Comparison of ENCODE assay signal across 13 cellular contexts in the genomic region with DNA sequence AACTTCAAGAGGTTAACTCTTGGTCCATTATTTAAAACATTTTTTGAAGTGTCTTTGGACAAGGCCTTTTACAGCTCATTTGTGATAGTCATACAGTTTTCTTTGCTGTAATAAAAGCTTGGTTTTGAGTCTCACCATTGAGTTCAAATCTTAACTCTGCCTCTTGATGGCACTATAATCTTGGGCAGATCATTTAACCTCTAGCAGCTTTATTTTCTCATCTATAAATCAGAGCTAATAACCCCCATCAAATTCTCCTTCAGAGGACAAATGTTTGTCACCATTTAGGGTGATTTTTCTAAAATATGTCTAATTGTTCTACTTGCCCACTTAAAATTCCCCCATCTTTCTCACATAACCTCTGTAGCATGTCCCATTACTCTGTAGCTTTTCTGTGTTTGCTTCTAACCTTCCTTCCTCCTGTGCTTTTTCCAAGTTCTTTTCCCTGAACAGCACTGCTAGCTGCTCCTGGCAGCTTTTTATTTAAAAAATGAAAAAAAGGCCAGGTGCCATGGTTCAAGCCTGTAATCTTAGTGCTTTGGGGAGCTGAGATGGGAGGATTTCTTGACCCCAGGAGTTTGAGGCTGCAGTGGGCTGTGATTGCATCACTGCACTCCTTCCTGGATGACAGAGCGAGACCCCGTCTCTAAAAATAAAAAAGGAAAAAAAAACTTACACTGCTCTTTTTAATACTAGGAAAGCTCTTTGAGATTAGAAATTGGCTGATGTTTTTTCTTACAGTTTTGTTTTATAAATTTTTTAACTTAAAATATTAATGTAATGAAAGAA. TPM values are rescaled to one million over a fixed set of nuclear protein-coding genes. Genes with fewer than 3 reads are reported as not detected.
DNase-seq lines count a peak whose midpoint lies in the region; ATAC-seq and TF ChIP-seq lines count a peak whose summit lies in the region.
"Had no signal": no experiment of that assay in that cellular context is flagged by ENCODE, and none has a peak within 500 bp of the region (broad histone marks: within the 10 kb centered on the region; RNA-seq: fewer than 3 reads in every experiment).

No MANE protein-coding gene starts in this region.

- H3K4me1 Mint-ChIP-seq in neural progenitor cell: peaks cover 29% of the 10 kb centered on the region
- peaks cover 38 to 64% (median 51%) of the 10 kb centered on the region in 4 donors for H3K4me1 Mint-ChIP-seq in CD4-positive, alpha-beta memory T cell
- peaks cover 68% of the 10 kb centered on the region for H3K4me1 Mint-ChIP-seq in stimulated activated memory B cell treated with anti-CD40 and anti-IgM and Interleukin-4, amounts not matched to agents 10 μg/mL and 1 μg/mL and 100 μg/mL, for 72 hours

- ATAC-seq in stimulated activated memory B cell treated with anti-CD40 and anti-IgM and Interleukin-4, amounts not matched to agents 10 μg/mL and 1 μg/mL and 100 μg/mL, for 72 hours: no peak

- H3K36me3 Mint-ChIP-seq in neural progenitor cell: peaks cover 4% of the 10 kb centered on the region
- peaks cover 0 to 3% of the 10 kb centered on the region in 2 donors for H3K36me3 Mint-ChIP-seq in CD4-positive, alpha-beta memory T cell
- H3K36me3 Mint-ChIP-seq in stimulated activated memory B cell treated with anti-CD40 and anti-IgM and Interleukin-4, amounts not matched to agents 10 μg/mL and 1 μg/mL and 100 μg/mL, for 72 hours: no peaks in the 10 kb centered on the region

- TF ChIP-seq CTCF in choroid plexus epithelial cell (conservative IDR thresholded peaks at IDR 0.05; ENCODE audit: low read depth, low read length): peak; percentile 44
- TF ChIP-seq CTCF in neural progenitor cell (IDR thresholded peaks at IDR 0.05): peak; percentile 24

- POLR2A ChIA-PET in CD4-positive, alpha-beta memory T cell (lab: Charles Lee; ENCODE audit: partially characterized antibody): interaction anchor here (1.1 kb wide), 1 partner anchor 83 kb away, joined by 3 read pairs; no protein-coding TSS in a partner anchor

- CTCF ChIA-PET in CD4-positive, alpha-beta memory T cell (lab: Charles Lee; ENCODE audit: partially characterized antibody): interaction anchor here (0.7 to 1.4 kb wide), 8 partner anchors 15 to 849 kb away, joined by 3 to 4 read pairs (median 3); no protein-coding TSS in a partner anchor

- no peak overlapping the region for H3K9ac ChIP-seq in neural progenitor cell

- H3K9me3 Mint-ChIP-seq in neural progenitor cell: no peaks in the 10 kb centered on the region
- no peaks in the 10 kb centered on the region for H3K9me3 Mint-ChIP-seq in CD4-positive, alpha-beta memory T cell
- no peaks in the 10 kb centered on the region for H3K9me3 Mint-ChIP-seq in stimulated activated memory B cell treated with anti-CD40 and anti-IgM and Interleukin-4, amounts not matched to agents 10 μg/mL and 1 μg/mL and 100 μg/mL, for 72 hours

- H3K27ac Mint-ChIP-seq in neural progenitor cell: no peak overlapping the region
- H3K27ac Mint-ChIP-seq in CD4-positive, alpha-beta memory T cell: peak overlapping the region in 2 of 7 donors; percentile 68 to 82
- no peak overlapping the region for H3K27ac Mint-ChIP-seq in stimulated activated memory B cell treated with anti-CD40 and anti-IgM and Interleukin-4, amounts not matched to agents 10 μg/mL and 1 μg/mL and 100 μg/mL, for 72 hours

- H3K4me3 Mint-ChIP-seq in neural progenitor cell: no peak overlapping the region
- peak overlapping the region in 1 of 8 donors; percentile 24 for H3K4me3 Mint-ChIP-seq in CD4-positive, alpha-beta memory T cell
- H3K4me3 Mint-ChIP-seq in stimulated activated memory B cell treated with anti-CD40 and anti-IgM and Interleukin-4, amounts not matched to agents 10 μg/mL and 1 μg/mL and 100 μg/mL, for 72 hours: no peak overlapping the region

- DNase-seq in DMS53 (lab: John Stamatoyannopoulos, UW): peak; percentile 0
- no peak for DNase-seq in DMS53 treated with DMSO at 0.1 percent for 48 hours (lab: John Stamatoyannopoulos, UW; ENCODE audit: unreplicated experiment)
- DNase-seq in Kasumi-1 (lab: John Stamatoyannopoulos, UW): peak; percentile 29 to 53
- DNase-seq in choroid plexus epithelial cell (ENCODE audit: low read depth): peak; percentile 45
- DNase-seq in neural progenitor cell (ENCODE audit: low spot score): no peak
- DNase-seq in CD4-positive, alpha-beta memory T cell: no peak
- no peak for DNase-seq in islet precursor cell
- DNase-seq: 8988T; activated naive CD4-positive, alpha-beta T cell; NCI-H446 had no signal

- H2AFZ ChIP-seq in neural progenitor cell (replicated peaks): no peak overlapping the region

- H3K9me3 ChIP-seq in neural progenitor cell (ENCODE audit: low read depth): no peaks in the 10 kb centered on the region
- H3K9me3 ChIP-seq in CD4-positive, alpha-beta memory T cell (ENCODE audit: control insufficient read depth in 1 of 2, low read length in 2 of 2): no peaks in the 10 kb centered on the region
- H3K9me3 ChIP-seq: thoracic aorta had no signal

- H3K36me3 ChIP-seq in neural progenitor cell: no peaks in the 10 kb centered on the region
- no peaks in the 10 kb centered on the region for H3K36me3 ChIP-seq in CD4-positive, alpha-beta memory T cell (ENCODE audit: insufficient read depth, low read length)
- H3K36me3 ChIP-seq: thoracic aorta had no signal

- peaks cover 100% of the 10 kb centered on the region for H4K20me1 ChIP-seq in neural progenitor cell (ENCODE audit: low read depth)

- no peaks in the 10 kb centered on the region for H3K27me3 ChIP-seq in neural progenitor cell
- H3K27me3 ChIP-seq in CD4-positive, alpha-beta memory T cell (ENCODE audit: insufficient read depth, low read length): no peaks in the 10 kb centered on the region

- peaks cover 27% of the 10 kb centered on the region for H3K4me1 ChIP-seq in neural progenitor cell
- peaks cover 42% of the 10 kb centered on the region for H3K4me1 ChIP-seq in CD4-positive, alpha-beta memory T cell (ENCODE audit: insufficient read depth, low read length)

- H3K4me2 ChIP-seq in neural progenitor cell: no peak overlapping the region

- peaks cover 4% of the 10 kb centered on the region for H3F3A ChIP-seq in neural progenitor cell (ENCODE audit: low read depth)

- H3K27ac ChIP-seq in neural progenitor cell: peak overlapping the region; percentile 12
- no peak overlapping the region for H3K27ac ChIP-seq in CD4-positive, alpha-beta memory T cell (ENCODE audit: low read depth, low read length)
- H3K27ac ChIP-seq: epithelial cell of prostate, thoracic aorta had no signal

- peaks cover 100% of the 10 kb centered on the region for H3K79me2 ChIP-seq in neural progenitor cell (ENCODE audit: low read depth)

- H3K27me3 Mint-ChIP-seq in neural progenitor cell (ENCODE audit: insufficient read depth, low read depth): peaks cover 2% of the 10 kb centered on the region
- no peaks in the 10 kb centered on the region for H3K27me3 Mint-ChIP-seq in CD4-positive, alpha-beta memory T cell
- no peaks in the 10 kb centered on the region for H3K27me3 Mint-ChIP-seq in stimulated activated memory B cell treated with anti-CD40 and anti-IgM and Interleukin-4, amounts not matched to agents 10 μg/mL and 1 μg/mL and 100 μg/mL, for 72 hours

- H3K4me3 ChIP-seq in choroid plexus epithelial cell (ENCODE audit: low read depth, low read length) (no peak overlapping the region), neural progenitor cell (no peak overlapping the region)
- no peak overlapping the region for H3K4me3 ChIP-seq in CD4-positive, alpha-beta memory T cell (ENCODE audit: low read length in 2 of 2)
- H3K4me3 ChIP-seq: thoracic aorta had no signal

- intact Hi-C loops in CD4-positive, alpha-beta memory T cell (cut with micrococcal nuclease): no loop called here

RNA-seq across cellular contexts. Expression of a gene that starts 28.5 kb away (rescaled TPM):
- total RNA-seq in neural progenitor cell (ENCODE audit: low replicate concordance): 376 and 391 TPM in 2 replicates
- 10 to 100 TPM; 59.5 to 61.4 TPM for total RNA-seq in CD4-positive, alpha-beta memory T cell
- polyA plus RNA-seq in CD4-positive, alpha-beta memory T cell: 10 to 100 TPM; 10.9 to 12.0 TPM

Comparison
In these comparisons a context has a peak if more than half of its experiments do, and no peak if none do; other contexts are left out.
1. DNase-seq: peak in DMS53 (single experiment), Kasumi-1 (2 of 2) and choroid plexus epithelial cell (single experiment); none in DMS53 treated with DMSO at 0.1 percent for 48 hours (single experiment), neural progenitor cell (single experiment), CD4-positive, alpha-beta memory T cell (0 of 5) and islet precursor cell (single experiment).